17 cellular contexts compared by ENCODE assay signal in genomic region chr15:67744331-67745058, GRCh38.
DNase-seq lines count a peak whose midpoint lies in the region; ATAC-seq and TF ChIP-seq lines count a peak whose summit lies in the region.
"Had no signal": no experiment of that assay in that cellular context is flagged by ENCODE, and none has a peak within 500 bp of the region (broad histone marks: within the 10 kb centered on the region; RNA-seq: fewer than 3 reads in every experiment).

No MANE protein-coding gene starts in this region.

- H3K36me3 ChIP-seq in HEK293 (ENCODE audit: control insufficient read depth in 2 of 2, insufficient read depth in 1 of 2, low read length in 2 of 2): no peaks in the 10 kb centered on the region; a peak in 1 of 3 replicates
- no peaks in the 10 kb centered on the region for H3K36me3 ChIP-seq in naive thymus-derived CD4-positive, alpha-beta T cell (ENCODE audit: control insufficient read depth in 2 of 3, insufficient read depth in 3 of 3, low read length in 3 of 3)
- H3K36me3 ChIP-seq: colonic mucosa, HAP-1, suprapubic skin had no signal

- CTCF ChIA-PET in HEK293 (lab: Yijun Ruan, JAX): interaction anchor here (0.6 to 0.8 kb wide), 2 partner anchors 28 to 138 kb away, joined by 3 read pairs; no protein-coding TSS in a partner anchor
- CTCF ChIA-PET in naive thymus-derived CD4-positive, alpha-beta T cell (lab: Charles Lee): no interaction called here

- ATAC-seq in naive thymus-derived CD4-positive, alpha-beta T cell: no peak

- peaks cover 30% of the 10 kb centered on the region for H3K4me1 ChIP-seq in HEK293 (ENCODE audit: control insufficient read depth, insufficient read depth, low read length)
- peaks cover 3 to 45% of the 10 kb centered on the region in 2 donors for H3K4me1 ChIP-seq in naive thymus-derived CD4-positive, alpha-beta T cell (ENCODE audit: control insufficient read depth in 2 of 2, insufficient read depth in 2 of 2, low read length in 2 of 2)

- peak overlapping the region; percentile 6 for H3K4me3 Mint-ChIP-seq in activated T-cell treated with anti-CD3 and anti-CD28 coated beads, Interleukin-2, amount 50 U/mL, for 24 hours
- H3K4me3 Mint-ChIP-seq in activated T-helper 1 cell treated with anti-CD3 and anti-CD28 coated beads, Interleukin-12 subunit alpha, Interleukin-12 subunit beta, Interleukin-2, Interleukin-4 antibody, amounts not matched to agents 30 ng/mL and 10 ng/mL and 1 ng/mL, durations not matched to agents 14 hours and 24 hours and 36 hours: peak overlapping the region; percentile 32
- peak overlapping the region; percentile 0 to 79 (median 62) for H3K4me3 Mint-ChIP-seq in naive thymus-derived CD4-positive, alpha-beta T cell
- no peak overlapping the region for H3K4me3 Mint-ChIP-seq in HFFc6

- H3K27ac Mint-ChIP-seq in activated T-cell treated with anti-CD3 and anti-CD28 coated beads, Interleukin-2, amount 50 U/mL, for 24 hours: peak overlapping the region; percentile 63
- peak overlapping the region; percentile 20 for H3K27ac Mint-ChIP-seq in activated T-helper 1 cell treated with anti-CD3 and anti-CD28 coated beads, Interleukin-12 subunit alpha, Interleukin-12 subunit beta, Interleukin-2, Interleukin-4 antibody, amounts not matched to agents 30 ng/mL and 10 ng/mL and 1 ng/mL, durations not matched to agents 14 hours and 24 hours and 36 hours
- peak overlapping the region; percentile 44 to 92 (median 76) for H3K27ac Mint-ChIP-seq in naive thymus-derived CD4-positive, alpha-beta T cell
- no peak overlapping the region for H3K27ac Mint-ChIP-seq in HFFc6

- H3K27me3 ChIP-seq in naive thymus-derived CD4-positive, alpha-beta T cell (ENCODE audit: control insufficient read depth in 2 of 2, insufficient read depth in 2 of 2, low read length in 2 of 2): no peaks in the 10 kb centered on the region
- H3K27me3 ChIP-seq: colonic mucosa, suprapubic skin had no signal

- peaks cover 61% of the 10 kb centered on the region for H3K4me1 Mint-ChIP-seq in activated T-cell treated with anti-CD3 and anti-CD28 coated beads, Interleukin-2, amount 50 U/mL, for 24 hours (ENCODE audit: low read depth)
- peaks cover 51% of the 10 kb centered on the region for H3K4me1 Mint-ChIP-seq in activated T-helper 1 cell treated with anti-CD3 and anti-CD28 coated beads, Interleukin-12 subunit alpha, Interleukin-12 subunit beta, Interleukin-2, Interleukin-4 antibody, amounts not matched to agents 30 ng/mL and 10 ng/mL and 1 ng/mL, durations not matched to agents 14 hours and 24 hours and 36 hours (ENCODE audit: low read depth)
- H3K4me1 Mint-ChIP-seq in naive thymus-derived CD4-positive, alpha-beta T cell: peaks cover 36 to 89% (median 63%) of the 10 kb centered on the region in 7 donors
- H3K4me1 Mint-ChIP-seq in HFFc6 (ENCODE audit: low read depth): peaks cover 19% of the 10 kb centered on the region

- no peaks in the 10 kb centered on the region for H3K9me3 Mint-ChIP-seq in activated T-cell treated with anti-CD3 and anti-CD28 coated beads, Interleukin-2, amount 50 U/mL, for 24 hours
- H3K9me3 Mint-ChIP-seq in activated T-helper 1 cell treated with anti-CD3 and anti-CD28 coated beads, Interleukin-12 subunit alpha, Interleukin-12 subunit beta, Interleukin-2, Interleukin-4 antibody, amounts not matched to agents 30 ng/mL and 10 ng/mL and 1 ng/mL, durations not matched to agents 14 hours and 24 hours and 36 hours: no peaks in the 10 kb centered on the region
- H3K9me3 Mint-ChIP-seq in naive thymus-derived CD4-positive, alpha-beta T cell: no peaks in the 10 kb centered on the region
- H3K9me3 Mint-ChIP-seq in HFFc6: no peaks in the 10 kb centered on the region

- no peaks in the 10 kb centered on the region for H3K27me3 Mint-ChIP-seq in activated T-cell treated with anti-CD3 and anti-CD28 coated beads, Interleukin-2, amount 50 U/mL, for 24 hours
- no peaks in the 10 kb centered on the region for H3K27me3 Mint-ChIP-seq in activated T-helper 1 cell treated with anti-CD3 and anti-CD28 coated beads, Interleukin-12 subunit alpha, Interleukin-12 subunit beta, Interleukin-2, Interleukin-4 antibody, amounts not matched to agents 30 ng/mL and 10 ng/mL and 1 ng/mL, durations not matched to agents 14 hours and 24 hours and 36 hours (ENCODE audit: insufficient read depth)
- H3K27me3 Mint-ChIP-seq in naive thymus-derived CD4-positive, alpha-beta T cell: no peaks in the 10 kb centered on the region
- H3K27me3 Mint-ChIP-seq in HFFc6 (ENCODE audit: insufficient read depth): no peaks in the 10 kb centered on the region

- DNase-seq in activated T-cell treated with anti-CD3 and anti-CD28 coated beads, Interleukin-2, amount 50 U/mL, for 24 hours: no peak
- DNase-seq in activated T-cell treated with anti-CD3 and anti-CD28 coated beads, Interleukin-2, amount 50 U/mL, for 1 hour: no peak
- no peak for DNase-seq in activated T-helper 1 cell treated with anti-CD3 and anti-CD28 coated beads, Interleukin-12 subunit alpha, Interleukin-12 subunit beta, Interleukin-2, Interleukin-4 antibody, amounts not matched to agents 30 ng/mL and 10 ng/mL and 1 ng/mL, durations not matched to agents 14 hours and 24 hours and 36 hours (ENCODE audit: low spot score)
- DNase-seq in naive thymus-derived CD4-positive, alpha-beta T cell: no peak
- no peak for DNase-seq in NCI-H446 (lab: John Stamatoyannopoulos, UW)
- no peak for DNase-seq in HFFc6
- no peak for DNase-seq in 8988T
- DNase-seq: amygdala, colonic mucosa, DMS153, head of caudate nucleus, NCI-H2081 treated with DMSO at 0.1 percent for 48 hours, NCI-H69, posterior cingulate gyrus had no signal

- no peak for TF ChIP-seq CTCF in HEK293 (tag by site-specific recombination; IDR thresholded peaks at IDR 0.05)
- TF ChIP-seq CTCF in HFFc6 (IDR thresholded peaks at IDR 0.05): no peak

- peaks cover 6% of the 10 kb centered on the region for H3K36me3 Mint-ChIP-seq in activated T-cell treated with anti-CD3 and anti-CD28 coated beads, Interleukin-2, amount 50 U/mL, for 24 hours (ENCODE audit: low read depth)
- H3K36me3 Mint-ChIP-seq in activated T-helper 1 cell treated with anti-CD3 and anti-CD28 coated beads, Interleukin-12 subunit alpha, Interleukin-12 subunit beta, Interleukin-2, Interleukin-4 antibody, amounts not matched to agents 30 ng/mL and 10 ng/mL and 1 ng/mL, durations not matched to agents 14 hours and 24 hours and 36 hours (ENCODE audit: low read depth): peaks cover 3% of the 10 kb centered on the region
- peaks cover 0 to 10% (median 0%) of the 10 kb centered on the region in 5 donors for H3K36me3 Mint-ChIP-seq in naive thymus-derived CD4-positive, alpha-beta T cell
- peaks cover 7% of the 10 kb centered on the region; the same call in 1 of the 2 replicates for H3K36me3 Mint-ChIP-seq in HFFc6 (ENCODE audit: low read depth)

- intact Hi-C loops in activated T-helper 1 cell treated with anti-CD3 and anti-CD28 coated beads, Interleukin-12 subunit alpha, Interleukin-12 subunit beta, Interleukin-2, Interleukin-4 antibody, amounts not matched to agents 30 ng/mL and 10 ng/mL and 1 ng/mL, durations not matched to agents 14 hours and 24 hours and 36 hours (cut with micrococcal nuclease): no loop called here
- intact Hi-C loops in naive thymus-derived CD4-positive, alpha-beta T cell (cut with micrococcal nuclease): loop anchor here (2.0 to 10.0 kb wide), 2 partner anchors 18 to 120 kb away; no protein-coding TSS in a partner anchor

- H3K9me3 ChIP-seq in HEK293 (ENCODE audit: control insufficient read depth, insufficient read depth, low read depth, low read length): no peaks in the 10 kb centered on the region
- no peaks in the 10 kb centered on the region for H3K9me3 ChIP-seq in naive thymus-derived CD4-positive, alpha-beta T cell (ENCODE audit: control insufficient read depth in 2 of 3, low read length in 3 of 3)
- H3K9me3 ChIP-seq: colonic mucosa, HAP-1, suprapubic skin had no signal

- POLR2A ChIA-PET in HEK293 (lab: Yijun Ruan, JAX): no interaction called here
- POLR2A ChIA-PET in naive thymus-derived CD4-positive, alpha-beta T cell (lab: Charles Lee): interaction anchor here (0.7 kb wide), 1 partner anchor 14 kb away, joined by 4 read pairs; no protein-coding TSS in a partner anchor

- no peak overlapping the region for H3K4me3 ChIP-seq in HEK293 (ENCODE audit: low read depth, low read length)
- H3K4me3 ChIP-seq in naive thymus-derived CD4-positive, alpha-beta T cell (ENCODE audit: low read length): peak overlapping the region; percentile 35
- H3K4me3 ChIP-seq: colonic mucosa, HAP-1, suprapubic skin had no signal

- H3K27ac ChIP-seq in HEK293 (ENCODE audit: extremely low read depth, low read depth, low read length): no peak overlapping the region
- peak overlapping the region; percentile 61 for H3K27ac ChIP-seq in naive thymus-derived CD4-positive, alpha-beta T cell (ENCODE audit: low read depth, low read length)
- H3K27ac ChIP-seq: colonic mucosa, suprapubic skin had no signal

TF ChIP-seq in HEK293, 187 proteins besides CTCF, POLR2A, EP300 and RAD21:
- TF ChIP-seq SCRT2 (tag by site-specific recombination; IDR thresholded peaks at IDR 0.05): peak; percentile 90
- peak; percentile 73; the same call in 1 of the 2 replicates for TF ChIP-seq ZBTB21 (tag by site-specific recombination; IDR thresholded peaks at IDR 0.05)
- 0 out of 2 replicates have a peak, but pooled peaks have one; percentile 23 for TF ChIP-seq ZNF366 (tag by site-specific recombination; conservative IDR thresholded peaks at IDR 0.05)
- peak; percentile 79 for TF ChIP-seq ZEB2 (tag by site-specific recombination; IDR thresholded peaks at IDR 0.05)
- peak; percentile 80 for TF ChIP-seq ZNF629 (tag by site-specific recombination; IDR thresholded peaks at IDR 0.05)
- TF ChIP-seq EGR2 (tag by site-specific recombination; IDR thresholded peaks at IDR 0.05; ENCODE audit: low read depth): no peak
- no peak for TF ChIP-seq ZNF341 (tag by site-specific recombination; IDR thresholded peaks at IDR 0.05; ENCODE audit: low read depth)
- peak; percentile 32; the same call in 1 of the 2 replicates for TF ChIP-seq ZNF24 (tag by site-specific recombination; IDR thresholded peaks at IDR 0.05)
- peak; percentile 63; the same call in 1 of the 2 replicates for TF ChIP-seq MYNN (tag by site-specific recombination; IDR thresholded peaks at IDR 0.05; ENCODE audit: borderline replicate concordance)
- TF ChIP-seq SP7 (tag by site-specific recombination; IDR thresholded peaks at IDR 0.05): peak; percentile 67
